Comparison of ENCODE assay signal across 8 cellular contexts in genomic region chr6:107657755-107658461, GRCh38.
DNase-seq lines count a peak whose midpoint lies in the region; ATAC-seq, FAIRE-seq and TF ChIP-seq lines count a peak whose summit lies in the region.

No MANE protein-coding gene starts in this region.

- FAIRE-seq in kidney (lab: Jason Lieb, UNC): no peak

- H3K4me2 ChIP-seq in BLaER1 treated with 17β-estradiol and CSF1 and Interleukin-3, amounts not matched to agents 10 nM and 100 nM: peak overlapping the region; percentile 62 to 93 (median 83)

- TF ChIP-seq POLR2A in GM19193 (IDR thresholded peaks at IDR 0.05; ENCODE audit: extremely low read depth, insufficient read depth, insufficient read length): peak; percentile 81
- TF ChIP-seq POLR2A in Peyer's patch (IDR thresholded peaks at IDR 0.05): no peak

- H3K27ac ChIP-seq in BLaER1 treated with 17β-estradiol and CSF1 and Interleukin-3, amounts not matched to agents 10 nM and 100 nM: peak overlapping the region in 10 of 11 experiments; percentile 26 to 91 (median 77); a peak in 20 of 22 replicates
- H3K27ac ChIP-seq in Peyer's patch (peak overlapping the region; percentile 43 to 79 (median 49)), kidney (ENCODE audit: low read depth in 2 of 2, low read length in 2 of 2) (no peak overlapping the region)

- no peak overlapping the region for H3K27ac Mint-ChIP-seq in activated naive CD4-positive, alpha-beta T cell treated with anti-CD3 and anti-CD28 coated beads, Interleukin-2, amount 50 U/mL, for 24 hours

- peaks cover 27 to 91% (median 56%) of the 10 kb centered on the region in 10 experiments for H3K4me1 ChIP-seq in BLaER1 treated with 17β-estradiol and CSF1 and Interleukin-3, amounts not matched to agents 10 nM and 100 nM
- peaks cover 0 to 12% (median 7%) of the 10 kb centered on the region in 4 donors for H3K4me1 ChIP-seq in Peyer's patch
- no peaks in the 10 kb centered on the region for H3K4me1 ChIP-seq in kidney (ENCODE audit: control insufficient read depth in 1 of 2, insufficient read depth in 1 of 2, low read depth in 1 of 2, low read length in 2 of 2)

- no peaks in the 10 kb centered on the region for H4K20me1 ChIP-seq in BLaER1 treated with 17β-estradiol and CSF1 and Interleukin-3, amounts not matched to agents 10 nM and 100 nM

- DNase-seq in Peyer's patch (peak in 2 of 3 donors; percentile 91 to 92), kidney (peak; percentile 92), HPDE6-E6E7 (ENCODE audit: extremely low spot score) (no peak)
- DNase-seq in stimulated activated CD8-positive, alpha-beta memory T cell treated with anti-CD3 and anti-CD28 coated beads, Interleukin-7, amount 100 ng/mL, for 24 hours (ENCODE audit: low read depth): peak; percentile 20

- H3K27me3 ChIP-seq in BLaER1 treated with 17β-estradiol and CSF1 and Interleukin-3, amounts not matched to agents 10 nM and 100 nM: no peaks in the 10 kb centered on the region
- no peaks in the 10 kb centered on the region for H3K27me3 ChIP-seq in Peyer's patch

- 0 out of 22 replicates have a peak, but pooled peaks cover 0 to 4% (median 0%) of the 10 kb centered on the region in 11 experiments for H3K9me3 ChIP-seq in BLaER1 treated with 17β-estradiol and CSF1 and Interleukin-3, amounts not matched to agents 10 nM and 100 nM (replicated peaks in 1 of 11)
- H3K9me3 ChIP-seq in Peyer's patch (no peaks in the 10 kb centered on the region), kidney (ENCODE audit: control insufficient read depth in 1 of 2, low read length in 2 of 2) (no peaks in the 10 kb centered on the region)

- ATAC-seq in HG03159 (IDR thresholded peaks at IDR 0.05; ENCODE audit: unreplicated experiment): peak; percentile 87

- H3K4me3 ChIP-seq in BLaER1 treated with 17β-estradiol and CSF1 and Interleukin-3, amounts not matched to agents 10 nM and 100 nM: peak overlapping the region in 8 of 10 experiments; percentile 13 to 65 (median 42); a peak in 14 of 20 replicates
- H3K4me3 ChIP-seq in Peyer's patch: peak overlapping the region; percentile 5 to 34 (median 23)
- H3K4me3 ChIP-seq in kidney (ENCODE audit: low read length in 2 of 2): no peak overlapping the region

- H3K9ac ChIP-seq in BLaER1 treated with 17β-estradiol and CSF1 and Interleukin-3, amounts not matched to agents 10 nM and 100 nM: peak overlapping the region in 10 of 11 experiments; percentile 37 to 79 (median 68); a peak in 21 of 22 replicates
- no peak overlapping the region for H3K9ac ChIP-seq in kidney (ENCODE audit: low read length in 2 of 2)

- no peaks in the 10 kb centered on the region for H3K9me3 Mint-ChIP-seq in activated naive CD4-positive, alpha-beta T cell treated with anti-CD3 and anti-CD28 coated beads, Interleukin-2, amount 50 U/mL, for 24 hours

- no peaks in the 10 kb centered on the region for H3K36me3 Mint-ChIP-seq in activated naive CD4-positive, alpha-beta T cell treated with anti-CD3 and anti-CD28 coated beads, Interleukin-2, amount 50 U/mL, for 24 hours

- peak in 3 of 6 experiments; percentile 4 to 21 (median 7) for TF ChIP-seq CTCF in Peyer's patch (IDR thresholded peaks at IDR 0.05)
- TF ChIP-seq CTCF in kidney (IDR thresholded peaks at IDR 0.05; ENCODE audit: borderline replicate concordance, extremely low read depth, insufficient read depth): no peak

- no peaks in the 10 kb centered on the region for H3K27me3 Mint-ChIP-seq in activated naive CD4-positive, alpha-beta T cell treated with anti-CD3 and anti-CD28 coated beads, Interleukin-2, amount 50 U/mL, for 24 hours

- intact Hi-C loops in kidney (cut with DNase I): no loop called here

- H3K4me1 Mint-ChIP-seq in activated naive CD4-positive, alpha-beta T cell treated with anti-CD3 and anti-CD28 coated beads, Interleukin-2, amount 50 U/mL, for 24 hours: peaks cover 27% of the 10 kb centered on the region

- H3K36me3 ChIP-seq in BLaER1 treated with 17β-estradiol and CSF1 and Interleukin-3, amounts not matched to agents 10 nM and 100 nM: no peaks in the 10 kb centered on the region
- no peaks in the 10 kb centered on the region for H3K36me3 ChIP-seq in Peyer's patch
- H3K36me3 ChIP-seq in kidney (ENCODE audit: control insufficient read depth in 1 of 2, insufficient read depth in 2 of 2, low read length in 2 of 2): no peaks in the 10 kb centered on the region

- H3K4me3 Mint-ChIP-seq in activated naive CD4-positive, alpha-beta T cell treated with anti-CD3 and anti-CD28 coated beads, Interleukin-2, amount 50 U/mL, for 24 hours: peak overlapping the region; percentile 52

Comparison
In these comparisons a context has a peak if more than half of its experiments do, and no peak if none do; other contexts are left out.
1. H3K27ac ChIP-seq: peak in BLaER1 treated with 17β-estradiol and CSF1 and Interleukin-3, amounts not matched to agents 10 nM and 100 nM (10 of 11) and Peyer's patch (4 of 4); none in kidney (0 of 2).
2. H3K4me3 ChIP-seq: peak in BLaER1 treated with 17β-estradiol and CSF1 and Interleukin-3, amounts not matched to agents 10 nM and 100 nM (8 of 10) and Peyer's patch (4 of 4); none in kidney (0 of 2).
3. H3K9ac ChIP-seq: peak in BLaER1 treated with 17β-estradiol and CSF1 and Interleukin-3, amounts not matched to agents 10 nM and 100 nM (10 of 11); none in kidney (0 of 2).